In genomic region chr11:96151501-96151900, GRCh38 we compare ENCODE assay signal across 20 cellular contexts.
A peak's percentile ranks its signal among the peaks of the same experiment; 100 is the strongest.
DNase-seq lines count a peak whose midpoint lies in the region; ATAC-seq and TF ChIP-seq lines count a peak whose summit lies in the region.
"Had no signal": no experiment of that assay in that cellular context is flagged by ENCODE, and none has a peak within 500 bp of the region (broad histone marks: within the 10 kb centered on the region; RNA-seq: fewer than 3 reads in every experiment).

No MANE protein-coding gene starts in this region.

- TF ChIP-seq CTCF in breast epithelium (IDR thresholded peaks at IDR 0.05): no peak
- no peak for TF ChIP-seq CTCF in mammary epithelial cell (conservative IDR thresholded peaks at IDR 0.05 in 1 of 2, IDR thresholded peaks at IDR 0.05 in 1 of 2; ENCODE audit: extremely low read depth in 1 of 2, insufficient read depth in 1 of 2, low read depth in 1 of 2, low read length in 2 of 2)

- no peak overlapping the region for H2BK120ac ChIP-seq in mesendoderm (ENCODE audit: low read depth, low read length)

- no peaks in the 10 kb centered on the region for H3K27me3 ChIP-seq in breast epithelium
- no peaks in the 10 kb centered on the region for H3K27me3 ChIP-seq in mammary epithelial cell (ENCODE audit: insufficient read depth, low read length)
- H3K27me3 ChIP-seq in mesendoderm (ENCODE audit: insufficient read depth, low read length, poor library complexity): no peaks in the 10 kb centered on the region
- no peaks in the 10 kb centered on the region for H3K27me3 ChIP-seq in SJCRH30

- H2AFZ ChIP-seq in mammary epithelial cell (ENCODE audit: low read depth, low read length): no peak overlapping the region

- BruUV-seq in mammary epithelial cell (replicated peaks; lab: Mats Ljungman, UMichigan): no TSS peak

- intact Hi-C loops in breast epithelium (cut with DNase I; ENCODE audit: low total_unique reads) (no loop called here), mammary epithelial cell (cut with micrococcal nuclease) (no loop called here)

- no peak overlapping the region for H3K4me2 ChIP-seq in mammary epithelial cell (ENCODE audit: insufficient read depth, low read depth, low read length)
- no peak overlapping the region for H3K4me2 ChIP-seq in mesendoderm (ENCODE audit: low read length)

- H3K79me2 ChIP-seq in mammary epithelial cell (ENCODE audit: insufficient read depth, low read length): peaks cover 9% of the 10 kb centered on the region
- H3K79me2 ChIP-seq in mesendoderm (ENCODE audit: control insufficient read depth, insufficient read depth, low read length): no peaks in the 10 kb centered on the region

- H4K5ac ChIP-seq in mesendoderm (ENCODE audit: low read length): no peak overlapping the region

- no peak overlapping the region for H3K23ac ChIP-seq in mesendoderm (ENCODE audit: low read length)

- peak overlapping the region; percentile 80 to 87 for H3K27ac ChIP-seq in breast epithelium
- no peak overlapping the region for H3K27ac ChIP-seq in mammary epithelial cell (ENCODE audit: insufficient read depth, low read depth, low read length)
- no peak overlapping the region for H3K27ac ChIP-seq in mesendoderm (ENCODE audit: low read depth, low read length)
- H3K27ac ChIP-seq in SJCRH30: no peak overlapping the region

- in situ Hi-C loops in mammary epithelial cell (cut with MboI; ENCODE audit: low sequenced_read_pairs in 2 of 2): loop anchor here in 1 of 2 donors (5.0 kb wide), 1 partner anchor 49 kb away; no protein-coding TSS in a partner anchor

- no peak overlapping the region for H3K4me3 ChIP-seq in breast epithelium
- no peak overlapping the region for H3K4me3 ChIP-seq in mammary epithelial cell (replicated peaks in 1 of 3; ENCODE audit: insufficient read depth in 1 of 3, low read depth in 2 of 3, low read length in 3 of 3)
- no peak overlapping the region for H3K4me3 ChIP-seq in mesendoderm (ENCODE audit: low read length)
- no peak overlapping the region for H3K4me3 ChIP-seq in SJCRH30
- H3K4me3 ChIP-seq: HAP-1, K562 had no signal

- dilution Hi-C loops in mammary epithelial cell (cut with HindIII; ENCODE audit: low sequenced_read_pairs): no loop called here

- H3K36me3 ChIP-seq in breast epithelium (no peaks in the 10 kb centered on the region), mammary epithelial cell (ENCODE audit: insufficient read depth, low read length) (no peaks in the 10 kb centered on the region), mesendoderm (ENCODE audit: control insufficient read depth, insufficient read depth, low read length) (no peaks in the 10 kb centered on the region), SJCRH30 (no peaks in the 10 kb centered on the region)
- H3K36me3 ChIP-seq: HAP-1 had no signal

- no peak for ATAC-seq in HG02884 (IDR thresholded peaks at IDR 0.05; ENCODE audit: unreplicated experiment)
- ATAC-seq: K562, Right ventricle myocardium inferior had no signal

- no peak overlapping the region for H2BK15ac ChIP-seq in mesendoderm (replicated peaks; ENCODE audit: low read depth)

- CTCF ChIA-PET in mammary epithelial cell (lab: Charles Lee; ENCODE audit: low non-redundant PET): no interaction called here

- H3K9ac ChIP-seq in mammary epithelial cell (ENCODE audit: insufficient read depth, low read length) (no peak overlapping the region), mesendoderm (ENCODE audit: low read length) (no peak overlapping the region)

- TF ChIP-seq POLR2A in breast epithelium (IDR thresholded peaks at IDR 0.05): no peak

- no peak overlapping the region for H3K4ac ChIP-seq in mesendoderm (ENCODE audit: low read depth, low read length)

- H2BK5ac ChIP-seq in mesendoderm (ENCODE audit: low read length): no peak overlapping the region

- DNase-seq in breast epithelium (ENCODE audit: low spot score in 2 of 2) (no peak), mammary epithelial cell (no peak), NCI-H69 (lab: John Stamatoyannopoulos, UW) (peak; percentile 58), mesendoderm (peak; percentile 47), NCI-H2196 (lab: John Stamatoyannopoulos, UW; ENCODE audit: unreplicated experiment) (no peak), SJCRH30 (no peak)
- DNase-seq: Caco-2; CD4-positive, alpha-beta memory T cell; DMS 273 treated with DMSO at 0.1 percent for 48 hours; DMS79 treated with DMSO at 0.1 percent for 48 hours; NCI-H1092; NCI-H1436 treated with DMSO at 0.1 percent for 48 hours; NCI-H1930; NCI-H345; NCI-H524; OCI-M1 had no signal

- H3K56ac ChIP-seq in mesendoderm (ENCODE audit: low read length): no peak overlapping the region

- no peaks in the 10 kb centered on the region for H4K20me1 ChIP-seq in mammary epithelial cell (ENCODE audit: insufficient read depth, low read length)

- no peak overlapping the region for H3K18ac ChIP-seq in mesendoderm (ENCODE audit: low read length)

- 72% methylated on average over 3 of the region's 3 CpGs for WGBS in mammary epithelial cell (ENCODE audit: low coverage, missing lambda C conversion rate)
- no CpG with 5 or more reads among the region's 3 CpGs for WGBS in mesendoderm (ENCODE audit: extremely low coverage, insufficient coverage, low lambda C conversion rate)

- no peak overlapping the region for H2AK5ac ChIP-seq in mesendoderm (ENCODE audit: low read length)

- H3K9me3 ChIP-seq in breast epithelium (no peaks in the 10 kb centered on the region), mammary epithelial cell (replicated peaks; ENCODE audit: insufficient read depth, low read length) (no peaks in the 10 kb centered on the region), SJCRH30 (replicated peaks) (no peaks in the 10 kb centered on the region)
- H3K9me3 ChIP-seq: Caco-2, HAP-1 had no signal

- H4K8ac ChIP-seq in mesendoderm (ENCODE audit: low read depth, low read length): no peak overlapping the region

- H3K79me1 ChIP-seq in mesendoderm (ENCODE audit: low read length): no peaks in the 10 kb centered on the region

- H3K4me1 ChIP-seq in breast epithelium: peaks cover 5 to 23% of the 10 kb centered on the region in 2 donors
- peaks cover 55% of the 10 kb centered on the region for H3K4me1 ChIP-seq in mammary epithelial cell (ENCODE audit: insufficient read depth, low read length)
- H3K4me1 ChIP-seq in mesendoderm (ENCODE audit: control insufficient read depth, low read depth, low read length): peaks cover 13% of the 10 kb centered on the region
- peaks cover 10% of the 10 kb centered on the region for H3K4me1 ChIP-seq in SJCRH30

Comparison
In these comparisons a context has a peak if more than half of its experiments do, and no peak if none do; other contexts are left out.
1. H3K27ac ChIP-seq: peak in breast epithelium (2 of 2); none in mammary epithelial cell (single experiment), mesendoderm (single experiment) and SJCRH30 (single experiment).
2. DNase-seq: peak in NCI-H69 (single experiment) and mesendoderm (single experiment); none in breast epithelium (0 of 2), mammary epithelial cell (single experiment), NCI-H2196 (single experiment) and SJCRH30 (0 of 2).